In genomic region chr2:209907746-209908145, GRCh38 we compare ENCODE assay signal across 26 cellular contexts.
"Had no signal": no experiment of that assay in that cellular context is flagged by ENCODE, and none has a peak within 500 bp of the region (broad histone marks: within the 10 kb centered on the region; RNA-seq: fewer than 3 reads in every experiment).

No MANE protein-coding gene starts in this region.

- H3K27ac Mint-ChIP-seq: activated CD4-positive, alpha-beta memory T cell treated with anti-CD3 and anti-CD28 coated beads, Interleukin-2, amount 10 ng/mL, durations not matched to agents 7 days and 5 days; activated CD4-positive, alpha-beta T cell treated with anti-CD3 and anti-CD28 coated beads, Interleukin-2, amount 10 ng/mL, durations not matched to agents 7 days and 5 days; activated naive CD4-positive, alpha-beta T cell treated with anti-CD3 and anti-CD28 coated beads, Interleukin-2, amount 50 U/mL, for 72 hours; activated T-helper 17 cell treated with anti-CD3 and anti-CD28 coated beads, Interleukin-2, amount 50 U/mL, for 72 hours; effector memory CD8-positive, alpha-beta T cell; natural killer cell treated with Interleukin-12 subunit alpha and Interleukin-12 subunit beta and Interleukin-15 and Interleukin-18, amount 100 ng/mL, for 72 hours; stimulated activated naive B cell treated with anti-CD40 and anti-IgM and Interleukin-4, amounts not matched to agents 10 μg/mL and 1 μg/mL and 100 μg/mL, for 72 hours; type B pancreatic cell; WTC11 had no signal

- H3K9me3 Mint-ChIP-seq: activated CD4-positive, alpha-beta memory T cell treated with anti-CD3 and anti-CD28 coated beads, Interleukin-2, amount 10 ng/mL, durations not matched to agents 7 days and 5 days; activated CD4-positive, alpha-beta T cell treated with anti-CD3 and anti-CD28 coated beads, Interleukin-2, amount 10 ng/mL, durations not matched to agents 7 days and 5 days; activated naive CD4-positive, alpha-beta T cell treated with anti-CD3 and anti-CD28 coated beads, Interleukin-2, amount 50 U/mL, for 72 hours; activated T-cell treated with anti-CD3 and anti-CD28 coated beads, Interleukin-2, amount 50 U/mL, for 4 hours; natural killer cell treated with Interleukin-12 subunit alpha and Interleukin-12 subunit beta and Interleukin-15 and Interleukin-18, amount 100 ng/mL, for 72 hours; stimulated activated naive B cell treated with anti-CD40 and anti-IgM and Interleukin-4, amounts not matched to agents 10 μg/mL and 1 μg/mL and 100 μg/mL, for 72 hours had no signal

- H3K27ac ChIP-seq: coronary artery, gastrocnemius medialis, left ventricle myocardium inferior, right atrium auricular region, thoracic aorta, uterus had no signal

- H3K36me3 Mint-ChIP-seq: activated naive CD4-positive, alpha-beta T cell treated with anti-CD3 and anti-CD28 coated beads, Interleukin-2, amount 50 U/mL, for 72 hours; natural killer cell treated with Interleukin-12 subunit alpha and Interleukin-12 subunit beta and Interleukin-15 and Interleukin-18, amount 100 ng/mL, for 72 hours; stimulated activated naive B cell treated with anti-CD40 and anti-IgM and Interleukin-4, amounts not matched to agents 10 μg/mL and 1 μg/mL and 100 μg/mL, for 72 hours; type B pancreatic cell had no signal

- ATAC-seq: activated naive CD4-positive, alpha-beta T cell treated with anti-CD3 and anti-CD28 coated beads, Interleukin-2, amount 50 U/mL, for 72 hours; activated T-cell treated with anti-CD3 and anti-CD28 coated beads, Interleukin-2, amount 50 U/mL, for 4 hours; activated T-helper 17 cell treated with anti-CD3 and anti-CD28 coated beads, Interleukin-2, amount 50 U/mL, for 72 hours; effector memory CD8-positive, alpha-beta T cell; gastrocnemius medialis; mucosa of descending colon; natural killer cell treated with Interleukin-12 subunit alpha and Interleukin-12 subunit beta and Interleukin-15 and Interleukin-18, amount 100 ng/mL, for 72 hours; stimulated activated naive B cell treated with anti-CD40 and anti-IgM and Interleukin-4, amounts not matched to agents 10 μg/mL and 1 μg/mL and 100 μg/mL, for 72 hours; WTC11 had no signal

- DNase-seq: activated CD4-positive, alpha-beta memory T cell treated with anti-CD3 and anti-CD28 coated beads, Interleukin-2, amount 10 ng/mL, durations not matched to agents 7 days and 5 days; activated CD4-positive, alpha-beta T cell treated with anti-CD3 and anti-CD28 coated beads for 1 hour; activated CD4-positive, alpha-beta T cell treated with anti-CD3 and anti-CD28 coated beads, Interleukin-2, amount 10 ng/mL, durations not matched to agents 7 days and 5 days; activated T-cell treated with anti-CD3 and anti-CD28 coated beads, Interleukin-2, amount 50 U/mL, for 4 hours; anterior cingulate cortex; effector memory CD8-positive, alpha-beta T cell; erythroblast; gastrocnemius medialis; glutamatergic neuron; islet precursor cell; left ventricle myocardium inferior; mesendoderm; mucosa of descending colon; stimulated activated CD4-positive, alpha-beta T cell treated with anti-CD3 and anti-CD28 coated beads, Interleukin-1b, Interleukin-23, amount 100 ng/mL, for 48 hours; stimulated activated CD4-positive, alpha-beta T cell treated with anti-CD3 and anti-CD28 coated beads, Interleukin-4, amount 100 ng/mL, for 4 hours; stimulated activated CD8-positive, alpha-beta memory T cell treated with anti-CD3 and anti-CD28 coated beads, Interleukin-4, amount 100 ng/mL, for 48 hours; stimulated activated naive B cell treated with anti-CD40 and anti-IgM and Interleukin-4, amounts not matched to agents 10 μg/mL and 1 μg/mL and 100 μg/mL, for 72 hours; uterus had no signal

- H3K4me1 Mint-ChIP-seq: activated CD4-positive, alpha-beta memory T cell treated with anti-CD3 and anti-CD28 coated beads, Interleukin-2, amount 10 ng/mL, durations not matched to agents 7 days and 5 days; activated CD4-positive, alpha-beta T cell treated with anti-CD3 and anti-CD28 coated beads, Interleukin-2, amount 10 ng/mL, durations not matched to agents 7 days and 5 days; activated T-helper 17 cell treated with anti-CD3 and anti-CD28 coated beads, Interleukin-2, amount 50 U/mL, for 72 hours; stimulated activated naive B cell treated with anti-CD40 and anti-IgM and Interleukin-4, amounts not matched to agents 10 μg/mL and 1 μg/mL and 100 μg/mL, for 72 hours; WTC11 had no signal

- H3K4me3 Mint-ChIP-seq: activated CD4-positive, alpha-beta memory T cell treated with anti-CD3 and anti-CD28 coated beads, Interleukin-2, amount 10 ng/mL, durations not matched to agents 7 days and 5 days; activated CD4-positive, alpha-beta T cell treated with anti-CD3 and anti-CD28 coated beads, Interleukin-2, amount 10 ng/mL, durations not matched to agents 7 days and 5 days; activated T-cell treated with anti-CD3 and anti-CD28 coated beads, Interleukin-2, amount 50 U/mL, for 4 hours; activated T-helper 17 cell treated with anti-CD3 and anti-CD28 coated beads, Interleukin-2, amount 50 U/mL, for 72 hours; effector memory CD8-positive, alpha-beta T cell; natural killer cell treated with Interleukin-12 subunit alpha and Interleukin-12 subunit beta and Interleukin-15 and Interleukin-18, amount 100 ng/mL, for 72 hours; stimulated activated naive B cell treated with anti-CD40 and anti-IgM and Interleukin-4, amounts not matched to agents 10 μg/mL and 1 μg/mL and 100 μg/mL, for 72 hours; type B pancreatic cell; WTC11 had no signal

- H3K27me3 Mint-ChIP-seq: activated CD4-positive, alpha-beta memory T cell treated with anti-CD3 and anti-CD28 coated beads, Interleukin-2, amount 10 ng/mL, durations not matched to agents 7 days and 5 days; activated CD4-positive, alpha-beta T cell treated with anti-CD3 and anti-CD28 coated beads, Interleukin-2, amount 10 ng/mL, durations not matched to agents 7 days and 5 days; effector memory CD8-positive, alpha-beta T cell; stimulated activated naive B cell treated with anti-CD40 and anti-IgM and Interleukin-4, amounts not matched to agents 10 μg/mL and 1 μg/mL and 100 μg/mL, for 72 hours; type B pancreatic cell had no signal
